12 cellular contexts compared by ENCODE assay signal in genomic region chr15:90038639-90039095, GRCh38. TPM values are rescaled to one million over a fixed set of nuclear protein-coding genes. Genes with fewer than 3 reads are reported as not detected.
A peak's percentile ranks its signal among the peaks of the same experiment; 100 is the strongest.
DNase-seq lines count a peak whose midpoint lies in the region; ATAC-seq and TF ChIP-seq lines count a peak whose summit lies in the region.
"Had no signal": no experiment of that assay in that cellular context is flagged by ENCODE, and none has a peak within 500 bp of the region (broad histone marks: within the 10 kb centered on the region; RNA-seq: fewer than 3 reads in every experiment).

No MANE protein-coding gene starts in this region.

- no peaks in the 10 kb centered on the region for H3K27me3 Mint-ChIP-seq in activated CD8-positive, alpha-beta memory T cell treated with anti-CD3 and anti-CD28 coated beads, Interleukin-2, amount 10 ng/mL, durations not matched to agents 7 days and 5 days

- CTCF ChIA-PET in activated CD8-positive, alpha-beta memory T cell treated with anti-CD3 and anti-CD28 coated beads, Interleukin-2, amount 10 ng/mL, durations not matched to agents 7 days and 5 days (lab: Charles Lee) = interaction anchor here (1.3 kb wide), 1 partner anchor 298 kb away, joined by 4 read pairs; no protein-coding TSS in a partner anchor

- H3K4me3 ChIP-seq in OCI-LY1 (ENCODE audit: low read depth, low read length, poor library complexity, severe bottlenecking) = no peak overlapping the region
- H3K4me3 ChIP-seq in epithelial cell of esophagus (ENCODE audit: low read length) = no peak overlapping the region
- H3K4me3 ChIP-seq: skin epidermis had no signal

- peak overlapping the region; percentile 64 for H3K27ac ChIP-seq in OCI-LY1 (ENCODE audit: low read depth, low read length, poor library complexity, severe bottlenecking)
- H3K27ac ChIP-seq: brain microvascular endothelial cell had no signal

- H3K9me3 ChIP-seq in OCI-LY1 (ENCODE audit: low read length) = no peaks in the 10 kb centered on the region

- no peaks in the 10 kb centered on the region for H3K36me3 ChIP-seq in OCI-LY1 (ENCODE audit: insufficient read depth, low read length)
- H3K36me3 ChIP-seq: brain microvascular endothelial cell had no signal

- no peak overlapping the region for H3K4me3 Mint-ChIP-seq in activated CD8-positive, alpha-beta memory T cell treated with anti-CD3 and anti-CD28 coated beads, Interleukin-2, amount 10 ng/mL, durations not matched to agents 7 days and 5 days
- H3K4me3 Mint-ChIP-seq in stimulated activated effector memory CD8-positive, alpha-beta T cell treated with anti-CD3 and anti-CD28 coated beads, Interleukin-12 subunit alpha, Interleukin-12 subunit beta, amount 100 ng/mL, for 72 hours = peak overlapping the region; percentile 3

- no peak for ATAC-seq in activated CD8-positive, alpha-beta memory T cell treated with anti-CD3 and anti-CD28 coated beads, Interleukin-2, amount 10 ng/mL, durations not matched to agents 7 days and 5 days
- no peak for ATAC-seq in stimulated activated effector memory CD8-positive, alpha-beta T cell treated with anti-CD3 and anti-CD28 coated beads, Interleukin-12 subunit alpha, Interleukin-12 subunit beta, amount 100 ng/mL, for 72 hours
- no peak for ATAC-seq in GM21717 (IDR thresholded peaks at IDR 0.05; ENCODE audit: unreplicated experiment)
- ATAC-seq: Panc1 had no signal

- H3K27ac Mint-ChIP-seq in activated CD8-positive, alpha-beta memory T cell treated with anti-CD3 and anti-CD28 coated beads, Interleukin-2, amount 10 ng/mL, durations not matched to agents 7 days and 5 days = peak overlapping the region; percentile 33
- H3K27ac Mint-ChIP-seq in stimulated activated effector memory CD8-positive, alpha-beta T cell treated with anti-CD3 and anti-CD28 coated beads, Interleukin-12 subunit alpha, Interleukin-12 subunit beta, amount 100 ng/mL, for 72 hours = peak overlapping the region; percentile 75

- no peak for DNase-seq in activated CD8-positive, alpha-beta memory T cell treated with anti-CD3 and anti-CD28 coated beads, Interleukin-2, amount 10 ng/mL, durations not matched to agents 7 days and 5 days
- no peak for DNase-seq in activated CD8-positive, alpha-beta memory T cell treated with anti-CD3 and anti-CD28 coated beads, Interleukin-2, amount 50 U/mL, for 48 hours
- peak; percentile 55 for DNase-seq in epithelial cell of esophagus (ENCODE audit: low read depth)
- no peak for DNase-seq in stimulated activated effector memory CD8-positive, alpha-beta T cell treated with anti-CD3 and anti-CD28 coated beads, Interleukin-12 subunit alpha, Interleukin-12 subunit beta, amount 100 ng/mL, for 72 hours (ENCODE audit: low spot score in 2 of 2)
- no peak for DNase-seq in T-helper 9 cell
- no peak for DNase-seq in GDM1 (lab: John Stamatoyannopoulos, UW)
- DNase-seq: NCI-H1694 had no signal

- peaks cover 9% of the 10 kb centered on the region for H3K36me3 Mint-ChIP-seq in activated CD8-positive, alpha-beta memory T cell treated with anti-CD3 and anti-CD28 coated beads, Interleukin-2, amount 10 ng/mL, durations not matched to agents 7 days and 5 days
- peaks cover 8% of the 10 kb centered on the region for H3K36me3 Mint-ChIP-seq in stimulated activated effector memory CD8-positive, alpha-beta T cell treated with anti-CD3 and anti-CD28 coated beads, Interleukin-12 subunit alpha, Interleukin-12 subunit beta, amount 100 ng/mL, for 72 hours

- H3K4me1 Mint-ChIP-seq in activated CD8-positive, alpha-beta memory T cell treated with anti-CD3 and anti-CD28 coated beads, Interleukin-2, amount 10 ng/mL, durations not matched to agents 7 days and 5 days = peaks cover 46% of the 10 kb centered on the region
- peaks cover 67% of the 10 kb centered on the region for H3K4me1 Mint-ChIP-seq in stimulated activated effector memory CD8-positive, alpha-beta T cell treated with anti-CD3 and anti-CD28 coated beads, Interleukin-12 subunit alpha, Interleukin-12 subunit beta, amount 100 ng/mL, for 72 hours

- no peak for TF ChIP-seq CTCF in OCI-LY1 (IDR thresholded peaks at IDR 0.05; ENCODE audit: low read length)
- TF ChIP-seq CTCF in epithelial cell of esophagus (IDR thresholded peaks at IDR 0.05; ENCODE audit: insufficient read depth, low read depth, low read length, missing control alignments) = no peak

- H2AFZ ChIP-seq in OCI-LY1 (ENCODE audit: low read length) = no peak overlapping the region

- peak overlapping the region; percentile 25; the same call in 1 of the 2 replicates for H3K4me2 ChIP-seq in OCI-LY1 (ENCODE audit: low read length)

- no peaks in the 10 kb centered on the region for H3K9me3 Mint-ChIP-seq in activated CD8-positive, alpha-beta memory T cell treated with anti-CD3 and anti-CD28 coated beads, Interleukin-2, amount 10 ng/mL, durations not matched to agents 7 days and 5 days (ENCODE audit: low read depth)
- H3K9me3 Mint-ChIP-seq in stimulated activated effector memory CD8-positive, alpha-beta T cell treated with anti-CD3 and anti-CD28 coated beads, Interleukin-12 subunit alpha, Interleukin-12 subunit beta, amount 100 ng/mL, for 72 hours = no peaks in the 10 kb centered on the region

- H3F3A ChIP-seq in OCI-LY1 (ENCODE audit: insufficient read depth, low read length) = 0 out of 2 replicates have a peak, but pooled peaks cover 4% of the 10 kb centered on the region

- no peak overlapping the region for H3K9ac ChIP-seq in OCI-LY1 (ENCODE audit: low read length)

- H3K9me2 ChIP-seq in OCI-LY1 (ENCODE audit: low read depth, low read length) = no peaks in the 10 kb centered on the region

- H3K27me3 ChIP-seq in OCI-LY1 (ENCODE audit: insufficient read depth, low read length) = no peaks in the 10 kb centered on the region
- H3K27me3 ChIP-seq: brain microvascular endothelial cell had no signal

- H3K79me2 ChIP-seq in OCI-LY1 (ENCODE audit: insufficient read depth, low read length) = no peaks in the 10 kb centered on the region

- peaks cover 55% of the 10 kb centered on the region for H3K4me1 ChIP-seq in OCI-LY1 (ENCODE audit: insufficient read depth, low read length, severe bottlenecking)

- no peaks in the 10 kb centered on the region for H4K20me1 ChIP-seq in OCI-LY1 (ENCODE audit: insufficient read depth, low read length)

RNA-seq across cellular contexts. Expression of gene ZNF710, which starts 37.5 kb away (rescaled TPM):
- total RNA-seq in activated CD8-positive, alpha-beta memory T cell treated with anti-CD3 and anti-CD28 coated beads, Interleukin-2, amount 10 ng/mL, durations not matched to agents 7 days and 5 days = 10 to 100 TPM; 14.1 to 16.6 TPM
